Comparison of ENCODE assay signal across 15 cellular contexts in the genomic region with DNA sequence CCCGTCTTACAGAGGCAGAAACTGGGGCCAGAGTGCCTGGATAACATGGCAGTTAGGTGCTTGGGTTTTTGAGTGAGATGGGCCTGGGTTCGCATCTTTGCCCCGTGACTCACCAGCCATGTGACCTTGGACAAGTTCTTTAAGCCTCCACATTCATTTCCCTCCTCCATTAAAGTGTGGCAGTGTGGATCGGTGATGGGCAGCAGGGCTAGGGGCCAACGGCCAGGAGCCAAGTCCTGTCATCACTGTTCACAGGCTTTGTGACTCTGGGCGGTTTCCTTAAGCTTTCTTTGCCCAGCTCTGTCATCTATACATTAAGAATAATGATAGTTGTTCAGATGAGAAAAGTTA.
A peak's percentile ranks its signal among the peaks of the same experiment; 100 is the strongest.
DNase-seq lines count a peak whose midpoint lies in the region; ATAC-seq and TF ChIP-seq lines count a peak whose summit lies in the region.
"Had no signal": no experiment of that assay in that cellular context is flagged by ENCODE, and none has a peak within 500 bp of the region (broad histone marks: within the 10 kb centered on the region; RNA-seq: fewer than 3 reads in every experiment).

No MANE protein-coding gene starts in this region.

- H3K27ac ChIP-seq in PC-9: no peak overlapping the region
- H3K27ac ChIP-seq: dorsolateral prefrontal cortex, ovary had no signal

- H3K79me2 ChIP-seq in PC-9 (ENCODE audit: low read depth): no peaks in the 10 kb centered on the region

- H3F3A ChIP-seq in PC-9 (ENCODE audit: insufficient read depth, low read depth): no peaks in the 10 kb centered on the region

- CTCF ChIA-PET in PC-9 (lab: Charles Lee): no interaction called here

- no peak overlapping the region for H2AFZ ChIP-seq in PC-9

- H3K4me1 ChIP-seq in PC-9 (replicated peaks; ENCODE audit: insufficient read depth): peaks cover 10% of the 10 kb centered on the region; the same call in 1 of the 2 replicates

- H3K27me3 ChIP-seq in PC-9 (ENCODE audit: insufficient read depth, low read depth): no peaks in the 10 kb centered on the region
- H3K27me3 ChIP-seq: ovary had no signal

- no peak for TF ChIP-seq CTCF in PC-9 (conservative IDR thresholded peaks at IDR 0.05)
- TF ChIP-seq CTCF in choroid plexus epithelial cell (conservative IDR thresholded peaks at IDR 0.05; ENCODE audit: low read depth, low read length): no peak

- no TSS peak for BruUV-seq in PC-9 (replicated peaks; lab: Mats Ljungman, UMichigan)

- H3K4me3 ChIP-seq in PC-9 (no peak overlapping the region), choroid plexus epithelial cell (ENCODE audit: low read depth, low read length) (no peak overlapping the region)
- H3K4me3 ChIP-seq: dorsolateral prefrontal cortex, ovary had no signal

- H3K36me3 ChIP-seq in PC-9 (ENCODE audit: low read depth): no peaks in the 10 kb centered on the region
- H3K36me3 ChIP-seq: ovary had no signal

- no peaks in the 10 kb centered on the region for H3K9me2 ChIP-seq in PC-9 (ENCODE audit: insufficient read depth)

- no peak for ATAC-seq in HG03342 (IDR thresholded peaks at IDR 0.05; ENCODE audit: unreplicated experiment)
- no peak for ATAC-seq in esophagus mucosa
- ATAC-seq: activated T-cell treated with anti-CD3 and anti-CD28 coated beads, Interleukin-2, amount 50 U/mL, for 72 hours had no signal

- POLR2A ChIA-PET in PC-9 (lab: Charles Lee; ENCODE audit: unreplicated experiment): no interaction called here

- intact Hi-C loops in PC-9 (cut with micrococcal nuclease; ENCODE audit: unreplicated experiment): no loop called here

- no peak overlapping the region; the same call in 1 of the 2 replicates for H3K4me2 ChIP-seq in PC-9

- H4K20me1 ChIP-seq in PC-9 (ENCODE audit: insufficient read depth): no peaks in the 10 kb centered on the region

- DNase-seq in GM04503 (ENCODE audit: low read depth): peak; percentile 8
- peak; percentile 49 to 51 for DNase-seq in PC-9
- peak; percentile 18 for DNase-seq in choroid plexus epithelial cell (ENCODE audit: low read depth)
- peak; percentile 91 for DNase-seq in myocyte (ENCODE audit: low read depth)
- no peak for DNase-seq in NCI-H2081 treated with DMSO at 0.1 percent for 48 hours (lab: John Stamatoyannopoulos, UW)
- no peak for DNase-seq in anterior cingulate cortex (lab: John Stamatoyannopoulos, UW)
- DNase-seq: activated CD4-positive, alpha-beta T cell treated with anti-CD3 and anti-CD28 coated beads, Interleukin-2, amount 50 U/mL, for 4 hours; activated T-cell treated with anti-CD3 and anti-CD28 coated beads, Interleukin-2, amount 50 U/mL, for 72 hours; HCEC 1CT; Kasumi-1; SIG-M5 had no signal

- H3K9me3 ChIP-seq in PC-9 (ENCODE audit: insufficient read depth, low read depth): no peaks in the 10 kb centered on the region
- H3K9me3 ChIP-seq: ovary had no signal

Comparison
In these comparisons a context has a peak if more than half of its experiments do, and no peak if none do; other contexts are left out.
1. DNase-seq: peak in GM04503 (single experiment), PC-9 (2 of 2), choroid plexus epithelial cell (single experiment) and myocyte (single experiment); none in NCI-H2081 treated with DMSO at 0.1 percent for 48 hours (single experiment) and anterior cingulate cortex (0 of 58).